In the genomic region with DNA sequence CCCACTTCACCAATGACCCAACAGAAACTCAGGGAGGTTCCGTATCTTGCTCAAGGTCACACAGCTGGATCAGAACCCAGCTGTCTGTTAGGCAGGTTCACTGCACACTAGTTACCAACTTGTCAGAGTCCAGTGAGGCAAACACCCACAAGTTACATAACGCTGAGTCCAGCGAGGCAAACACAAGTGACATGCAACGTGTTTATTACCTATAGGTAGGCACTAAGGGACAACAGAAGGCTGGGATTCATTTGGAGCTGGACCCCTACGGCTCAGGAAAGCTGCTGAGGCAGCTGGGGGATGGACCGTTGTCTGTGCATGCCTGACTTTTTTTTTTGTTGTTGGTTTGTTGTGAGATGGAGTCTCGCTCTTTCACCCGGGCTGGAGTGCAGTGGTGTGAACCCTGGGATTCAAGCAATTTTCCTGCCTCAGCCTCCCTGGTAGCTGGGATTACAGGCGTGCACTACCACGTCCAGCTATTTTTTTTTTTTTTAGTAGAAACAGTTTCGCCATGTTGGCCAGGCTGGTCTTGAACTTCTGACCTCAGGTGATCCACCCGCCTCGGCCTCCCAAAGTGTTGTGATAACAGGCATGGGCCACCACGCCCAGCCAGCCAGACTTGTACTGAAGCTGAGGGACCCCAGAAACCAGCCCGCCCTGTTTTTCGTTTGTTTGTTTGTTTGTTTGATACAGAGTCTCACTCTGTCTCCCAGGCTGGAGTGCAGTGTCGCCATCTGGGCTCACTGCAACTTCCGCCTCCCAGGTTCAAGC, we compare ENCODE assay signal across 21 cellular contexts. TPM values are rescaled to one million over a fixed set of nuclear protein-coding genes. Genes with fewer than 3 reads are reported as not detected.
DNase-seq lines count a peak whose midpoint lies in the region; ATAC-seq and TF ChIP-seq lines count a peak whose summit lies in the region.
"Had no signal": no experiment of that assay in that cellular context is flagged by ENCODE, and none has a peak within 500 bp of the region (broad histone marks: within the 10 kb centered on the region; RNA-seq: fewer than 3 reads in every experiment).

No MANE protein-coding gene starts in this region.

- CTCF ChIA-PET in GM10248 (lab: Yijun Ruan, JAX), result interaction anchor here (1.0 to 1.6 kb wide), 5 partner anchors 9 to 115 kb away, joined by 3 to 4 read pairs (median 3); no protein-coding TSS in a partner anchor

- peak overlapping the region; percentile 57 for H3K9ac ChIP-seq in endocrine pancreas (ENCODE audit: control insufficient read depth, insufficient read depth, low read length)
- peak overlapping the region; percentile 44 for H3K9ac ChIP-seq in mucosa of stomach (ENCODE audit: low read length)
- H3K9ac ChIP-seq: BLaER1 had no signal

- ATAC-seq in heart right ventricle, result no peak
- ATAC-seq: activated CD8-positive, alpha-beta memory T cell treated with anti-CD3 and anti-CD28 coated beads, Interleukin-2, amount 10 ng/mL, durations not matched to agents 7 days and 5 days; activated naive CD4-positive, alpha-beta T cell treated with anti-CD3 and anti-CD28 coated beads, Interleukin-2, amount 50 U/mL, for 72 hours had no signal

- TF ChIP-seq CTCF in left ventricle myocardium inferior (IDR thresholded peaks at IDR 0.05; ENCODE audit: borderline replicate concordance) (no peak), heart right ventricle (IDR thresholded peaks at IDR 0.05) (no peak), GM10248 (IDR thresholded peaks at IDR 0.05; ENCODE audit: control extremely low read depth, extremely low read depth, low read depth, missing control alignments) (no peak), esophagus squamous epithelium (IDR thresholded peaks at IDR 0.05) (no peak)

- H3K27ac ChIP-seq in left ventricle myocardium inferior (replicated peaks) (peak overlapping the region; percentile 2), heart right ventricle (no peak overlapping the region), esophagus squamous epithelium (no peak overlapping the region)

- H3K4me3 ChIP-seq in left ventricle myocardium inferior (peak overlapping the region; percentile 30), heart right ventricle (no peak overlapping the region), endocrine pancreas (ENCODE audit: control insufficient read depth, insufficient read depth, low read length) (peak overlapping the region; percentile 65), mucosa of stomach (ENCODE audit: low read length) (no peak overlapping the region), esophagus squamous epithelium (no peak overlapping the region)
- H3K4me3 ChIP-seq: BLaER1 had no signal

- POLR2A ChIA-PET in GM10248 (lab: Yijun Ruan, JAX), result no interaction called here

- no peak for TF ChIP-seq POLR2A in esophagus squamous epithelium (IDR thresholded peaks at IDR 0.05)

- H3K9me3 ChIP-seq in left ventricle myocardium inferior (replicated peaks) (no peaks in the 10 kb centered on the region), heart right ventricle (no peaks in the 10 kb centered on the region), endocrine pancreas (ENCODE audit: control insufficient read depth, low read length) (no peaks in the 10 kb centered on the region), mucosa of stomach (ENCODE audit: control insufficient read depth, low read length) (no peaks in the 10 kb centered on the region), esophagus squamous epithelium (no peaks in the 10 kb centered on the region)
- H3K9me3 ChIP-seq: BLaER1 had no signal

- H3K4me1 ChIP-seq in left ventricle myocardium inferior (peaks cover 40% of the 10 kb centered on the region), heart right ventricle (peaks cover 0 to 33% (median 24%) of the 10 kb centered on the region in 9 donors), endocrine pancreas (ENCODE audit: control insufficient read depth, insufficient read depth, low read length) (no peaks in the 10 kb centered on the region), mucosa of stomach (ENCODE audit: control insufficient read depth, insufficient read depth, low read length) (peaks cover 33% of the 10 kb centered on the region), esophagus squamous epithelium (peaks cover 12 to 29% (median 14%) of the 10 kb centered on the region in 3 donors)

- DNase-seq in left ventricle myocardium inferior, result no peak
- no peak for DNase-seq in heart right ventricle
- DNase-seq in GM10248 (ENCODE audit: extremely low spot score), result no peak
- DNase-seq in stimulated activated CD4-positive, alpha-beta T cell treated with anti-CD3 and anti-CD28 coated beads, Interleukin-1b, Interleukin-23, amount 100 ng/mL, for 48 hours, result no peak
- DNase-seq in esophagus squamous epithelium (lab: John Stamatoyannopoulos, UW), result no peak
- no peak for DNase-seq in islet precursor cell
- DNase-seq: activated CD4-positive, alpha-beta T cell treated with anti-CD3 and anti-CD28 coated beads for 4 hours; activated CD8-positive, alpha-beta memory T cell treated with anti-CD3 and anti-CD28 coated beads, Interleukin-2, amount 10 ng/mL, durations not matched to agents 7 days and 5 days; immature natural killer cell; MM.1S; NCI-H146; Right ventricle myocardium superior; stimulated activated CD4-positive, alpha-beta T cell treated with anti-CD3 and anti-CD28 coated beads, Interleukin-12 subunit alpha, Interleukin-12 subunit beta, amount 100 ng/mL, for 4 hours had no signal

- WGBS in heart right ventricle, 2 donors, result 77 to 83% methylated on average over 18 of the region's 18 CpGs
- 59 to 65% methylated on average over 12 to 18 of the region's 18 CpGs for WGBS in esophagus squamous epithelium, 2 donors

- intact Hi-C loops in left ventricle myocardium inferior (cut with micrococcal nuclease), result no loop called here
- intact Hi-C loops in heart right ventricle (cut with DNase I), result loop anchor here in 3 of 10 donors (5.0 to 10.0 kb wide), 3 partner anchors 49 to 218 kb away; a partner anchor contains a TSS
- intact Hi-C loops in esophagus squamous epithelium (cut with DNase I), result no loop called here

- H3K36me3 ChIP-seq in left ventricle myocardium inferior (peaks cover 10% of the 10 kb centered on the region), heart right ventricle (peaks cover 0 to 17% (median 0%) of the 10 kb centered on the region in 9 donors), endocrine pancreas (ENCODE audit: control insufficient read depth, insufficient read depth, low read length) (no peaks in the 10 kb centered on the region), mucosa of stomach (ENCODE audit: control insufficient read depth, insufficient read depth, low read length) (no peaks in the 10 kb centered on the region), esophagus squamous epithelium (peaks cover 0 to 29% (median 0%) of the 10 kb centered on the region in 3 donors)

- H3K27me3 ChIP-seq in left ventricle myocardium inferior (ENCODE audit: low read depth) (peaks cover 12% of the 10 kb centered on the region), heart right ventricle (peaks cover 0 to 6% (median 0%) of the 10 kb centered on the region in 7 donors), endocrine pancreas (ENCODE audit: control insufficient read depth, insufficient read depth, low read length) (no peaks in the 10 kb centered on the region), mucosa of stomach (ENCODE audit: control insufficient read depth, insufficient read depth, low read length) (no peaks in the 10 kb centered on the region), esophagus squamous epithelium (peaks cover 0 to 4% (median 0%) of the 10 kb centered on the region in 4 donors)
- H3K27me3 ChIP-seq: BLaER1 had no signal

RNA-seq across cellular contexts. Expression of a gene that starts 1.9 kb away (rescaled TPM):
- total RNA-seq in left ventricle myocardium inferior (51.7 TPM), heart right ventricle (10 to 100 TPM; 36.2 to 52.3 (median 45.5) TPM), esophagus squamous epithelium (10 to 100 TPM in 3 of 4 donors, 1 to 10 TPM in 1; 9.1 to 19.3 (median 14.2) TPM)
- polyA plus RNA-seq in heart right ventricle, result 10 to 100 TPM; 31.8 to 47.9 TPM

RNA-seq across cellular contexts. Expression of a gene that starts 8.1 kb away (rescaled TPM):
- total RNA-seq in left ventricle myocardium inferior, result not detected
- under 1 TPM in 3 of 10 donors, not detected in 7; 0.13 to 0.74 (median 0.20) TPM for total RNA-seq in heart right ventricle
- polyA plus RNA-seq in heart right ventricle, result under 1 TPM in 1 of 2 donors, not detected in 1; 0.44 TPM
- under 1 TPM in 2 of 4 donors, not detected in 2; 0.19 to 0.80 TPM for total RNA-seq in esophagus squamous epithelium
- total RNA-seq: A172; activated CD8-positive, alpha-beta memory T cell treated with anti-CD3 and anti-CD28 coated beads, Interleukin-2, amount 10 ng/mL, durations not matched to agents 7 days and 5 days; activated naive CD4-positive, alpha-beta T cell treated with anti-CD3 and anti-CD28 coated beads, Interleukin-2, amount 50 U/mL, for 72 hours; activated T-helper 1 cell treated with anti-CD3 and anti-CD28 coated beads, Interleukin-12 subunit alpha, Interleukin-12 subunit beta, Interleukin-2, Interleukin-4 antibody, amounts not matched to agents 30 ng/mL and 10 ng/mL and 1 ng/mL, durations not matched to agents 14 hours and 24 hours and 36 hours; renal cortical epithelial cell; ureter had no signal
- polyA plus RNA-seq: immature natural killer cell had no signal

RNA-seq across cellular contexts. Expression of a gene that starts 31.5 kb away (rescaled TPM):
- total RNA-seq in left ventricle myocardium inferior, result 0.82 TPM
- total RNA-seq in heart right ventricle, result 1 to 10 TPM in 4 of 10 donors, under 1 TPM in 6; 0.19 to 1.6 (median 0.59) TPM
- under 1 TPM; 0.17 to 0.80 TPM for polyA plus RNA-seq in heart right ventricle
- total RNA-seq in esophagus squamous epithelium, result under 1 TPM in 1 of 4 donors, not detected in 3; 0.38 TPM
- total RNA-seq: A172 had no signal

RNA-seq across cellular contexts. Expression of a gene that starts 50.7 kb away (rescaled TPM):
- 18.2 TPM for total RNA-seq in left ventricle myocardium inferior
- 10 to 100 TPM in 9 of 10 donors, 1 to 10 TPM in 1; 9.9 to 45.0 (median 19.7) TPM for total RNA-seq in heart right ventricle
- 10 to 100 TPM in 1 of 2 donors, 1 to 10 TPM in 1; 7.9 to 26.9 TPM for polyA plus RNA-seq in heart right ventricle
- total RNA-seq in esophagus squamous epithelium, result 10 to 100 TPM in 3 of 4 donors, 1 to 10 TPM in 1; 7.0 to 26.3 (median 19.0) TPM

RNA-seq across cellular contexts. Expression of a gene that starts 55.8 kb away (rescaled TPM):
- total RNA-seq in left ventricle myocardium inferior (19.9 TPM), heart right ventricle (10 to 100 TPM in 5 of 10 donors, 1 to 10 TPM in 5; 5.2 to 21.5 (median 10.1) TPM), esophagus squamous epithelium (100 to 1,000 TPM in 1 of 4 donors, 10 to 100 TPM in 3; 24.5 to 111 (median 51.8) TPM)
- 10 to 100 TPM in 1 of 2 donors, 1 to 10 TPM in 1; 3.0 to 18.9 TPM for polyA plus RNA-seq in heart right ventricle
- total RNA-seq: A172; activated CD8-positive, alpha-beta memory T cell treated with anti-CD3 and anti-CD28 coated beads, Interleukin-2, amount 10 ng/mL, durations not matched to agents 7 days and 5 days; activated naive CD4-positive, alpha-beta T cell treated with anti-CD3 and anti-CD28 coated beads, Interleukin-2, amount 50 U/mL, for 72 hours; activated T-helper 1 cell treated with anti-CD3 and anti-CD28 coated beads, Interleukin-12 subunit alpha, Interleukin-12 subunit beta, Interleukin-2, Interleukin-4 antibody, amounts not matched to agents 30 ng/mL and 10 ng/mL and 1 ng/mL, durations not matched to agents 14 hours and 24 hours and 36 hours had no signal
- polyA plus RNA-seq: immature natural killer cell had no signal

Comparison
In these comparisons a context has a peak if more than half of its experiments do, and no peak if none do; other contexts are left out.
1. H3K4me3 ChIP-seq: peak in left ventricle myocardium inferior (single experiment) and endocrine pancreas (single experiment); none in heart right ventricle (0 of 10), mucosa of stomach (single experiment) and esophagus squamous epithelium (0 of 4).